11 cellular contexts compared by ENCODE assay signal in the genomic region with DNA sequence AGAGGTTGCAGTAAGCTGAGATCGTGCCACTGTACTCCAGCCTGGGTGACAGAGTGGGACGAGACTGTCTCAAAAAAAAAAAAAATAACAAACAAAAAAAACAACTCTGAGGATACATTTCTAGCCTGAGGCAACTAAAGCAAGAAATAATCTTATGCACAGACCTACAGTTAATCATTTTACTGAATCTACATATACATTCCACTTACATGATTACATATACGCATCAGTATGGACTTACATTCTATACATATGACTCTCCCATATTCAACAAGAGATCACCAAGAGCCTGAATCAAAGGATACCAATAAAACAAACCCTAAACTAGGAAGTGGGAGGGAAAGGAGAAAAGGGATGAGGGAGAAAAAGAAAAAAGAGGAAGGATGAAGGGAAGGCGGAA. TPM values are rescaled to one million over a fixed set of nuclear protein-coding genes. Genes with fewer than 3 reads are reported as not detected.
DNase-seq lines count a peak whose midpoint lies in the region; FAIRE-seq and TF ChIP-seq lines count a peak whose summit lies in the region.
"Had no signal": no experiment of that assay in that cellular context is flagged by ENCODE, and none has a peak within 500 bp of the region (broad histone marks: within the 10 kb centered on the region; RNA-seq: fewer than 3 reads in every experiment).

No MANE protein-coding gene starts in this region.

- H2BK120ac ChIP-seq in neuronal stem cell (ENCODE audit: low read depth, low read length), result no peak overlapping the region

- no peaks in the 10 kb centered on the region for H4K20me1 ChIP-seq in OCI-LY1 (ENCODE audit: insufficient read depth, low read length)

- no peak overlapping the region for H2AK5ac ChIP-seq in neuronal stem cell (ENCODE audit: low read depth, low read length)

- H3K4me2 ChIP-seq in OCI-LY1 (ENCODE audit: low read length), result peak overlapping the region; percentile 94
- peak overlapping the region; percentile 94 for H3K4me2 ChIP-seq in neuronal stem cell (ENCODE audit: insufficient read depth, low read length, poor library complexity, severe bottlenecking)

- no peak for TF ChIP-seq CTCF in GM12864 (IDR thresholded peaks at IDR 0.05; ENCODE audit: low read depth, low read length, missing control alignments)
- TF ChIP-seq CTCF in OCI-LY1 (IDR thresholded peaks at IDR 0.05; ENCODE audit: low read length), result no peak
- TF ChIP-seq CTCF in dorsolateral prefrontal cortex (IDR thresholded peaks at IDR 0.05 in 54 of 56, conservative IDR thresholded peaks at IDR 0.05 in 2 of 56; ENCODE audit: low read depth in 1 of 56, partially characterized antibody in 56 of 56), result no peak
- TF ChIP-seq CTCF in spleen (IDR thresholded peaks at IDR 0.05 in 8 of 11, conservative IDR thresholded peaks at IDR 0.05 in 3 of 11), result no peak

- no peak overlapping the region for H3K18ac ChIP-seq in neuronal stem cell (ENCODE audit: low read length)

- H3K4me3 ChIP-seq in GM12864 (ENCODE audit: low read depth, low read length), result peak overlapping the region; percentile 77
- H3K4me3 ChIP-seq in OCI-LY1 (ENCODE audit: low read depth, low read length, poor library complexity, severe bottlenecking), result peak overlapping the region; percentile 84
- peak overlapping the region in 37 of 59 donors; percentile 64 to 99 (median 87) for H3K4me3 ChIP-seq in dorsolateral prefrontal cortex
- peak overlapping the region in 1 of 2 donors; percentile 84 for H3K4me3 ChIP-seq in neuronal stem cell (ENCODE audit: low read length in 2 of 2)
- peak overlapping the region in 4 of 8 donors; percentile 76 to 86 (median 83) for H3K4me3 ChIP-seq in spleen

- H3K79me2 ChIP-seq in OCI-LY1 (ENCODE audit: insufficient read depth, low read length), result peaks cover 12% of the 10 kb centered on the region

- H2BK15ac ChIP-seq in neuronal stem cell (ENCODE audit: low read length), result no peak overlapping the region

- peaks cover 25% of the 10 kb centered on the region for H3K4me1 ChIP-seq in OCI-LY1 (ENCODE audit: insufficient read depth, low read length, severe bottlenecking)
- peaks cover 5 to 8% of the 10 kb centered on the region in 2 donors for H3K4me1 ChIP-seq in neuronal stem cell (ENCODE audit: control insufficient read depth in 2 of 2, insufficient read depth in 1 of 2, low read depth in 1 of 2, low read length in 2 of 2)
- H3K4me1 ChIP-seq in spleen, result peaks cover 11 to 39% (median 21%) of the 10 kb centered on the region in 6 donors

- no peak overlapping the region for H3K4ac ChIP-seq in neuronal stem cell (ENCODE audit: low read length)

- peaks cover 6% of the 10 kb centered on the region for H3K79me1 ChIP-seq in neuronal stem cell (ENCODE audit: low read depth, low read length)

- H3K9ac ChIP-seq in OCI-LY1 (ENCODE audit: low read length), result no peak overlapping the region; the same call in 1 of the 2 replicates
- no peak overlapping the region for H3K9ac ChIP-seq in neuronal stem cell (ENCODE audit: low read depth, low read length, poor library complexity)

- H3K23ac ChIP-seq in neuronal stem cell (ENCODE audit: low read depth, low read length, poor library complexity), result no peak overlapping the region

- no peaks in the 10 kb centered on the region for H3F3A ChIP-seq in OCI-LY1 (ENCODE audit: insufficient read depth, low read length)

- H3K14ac ChIP-seq in neuronal stem cell (ENCODE audit: low read length), result no peak overlapping the region

- no peak overlapping the region for H3K27ac ChIP-seq in OCI-LY1 (ENCODE audit: low read depth, low read length, poor library complexity, severe bottlenecking)
- H3K27ac ChIP-seq in dorsolateral prefrontal cortex, result no peak overlapping the region
- no peak overlapping the region for H3K27ac ChIP-seq in neuronal stem cell (replicated peaks; ENCODE audit: low read length)
- no peak overlapping the region for H3K27ac ChIP-seq in spleen

- no peak overlapping the region for H4K8ac ChIP-seq in neuronal stem cell (ENCODE audit: low read depth, low read length)

- peaks cover 39% of the 10 kb centered on the region for H3K36me3 ChIP-seq in OCI-LY1 (ENCODE audit: insufficient read depth, low read length)
- peaks cover 9 to 72% of the 10 kb centered on the region in 2 donors for H3K36me3 ChIP-seq in neuronal stem cell (replicated peaks in 1 of 2; ENCODE audit: control insufficient read depth in 2 of 2, insufficient read depth in 2 of 2, low read length in 2 of 2)
- peaks cover 0 to 36% (median 0%) of the 10 kb centered on the region in 6 donors for H3K36me3 ChIP-seq in spleen

- no peak overlapping the region for H2BK12ac ChIP-seq in neuronal stem cell (ENCODE audit: low read length)

- H3K27me3 ChIP-seq in OCI-LY1 (ENCODE audit: insufficient read depth, low read length) (no peaks in the 10 kb centered on the region), dorsolateral prefrontal cortex (no peaks in the 10 kb centered on the region), neuronal stem cell (ENCODE audit: control insufficient read depth in 3 of 3, insufficient read depth in 3 of 3, low read depth in 1 of 3, low read length in 3 of 3) (no peaks in the 10 kb centered on the region), spleen (replicated peaks in 1 of 7) (no peaks in the 10 kb centered on the region)
- H3K27me3 ChIP-seq: esophagus muscularis mucosa had no signal

- H3K9me3 ChIP-seq in OCI-LY1 (ENCODE audit: low read length) (no peaks in the 10 kb centered on the region), neuronal stem cell (replicated peaks in 1 of 2; ENCODE audit: control insufficient read depth in 2 of 2, insufficient read depth in 1 of 2, low read depth in 1 of 2, low read length in 2 of 2) (peaks cover 0 to 22% of the 10 kb centered on the region in 2 donors), spleen (no peaks in the 10 kb centered on the region)
- H3K9me3 ChIP-seq: esophagus muscularis mucosa had no signal

- no CpG with 5 or more reads among the region's 4 CpGs for WGBS in neuronal stem cell (ENCODE audit: extremely low coverage in 2 of 2, insufficient read length in 2 of 2, insufficient replicate concordance in 1 of 2), 2 donors
- 81 to 96% (median 89%) methylated on average over 4 of the region's 4 CpGs for WGBS in spleen, 5 donors

- FAIRE-seq in frontal cortex (lab: Jason Lieb, UNC), result no peak

- TF ChIP-seq POLR2A in spleen (IDR thresholded peaks at IDR 0.05), result no peak

- no peaks in the 10 kb centered on the region for H3K9me2 ChIP-seq in OCI-LY1 (ENCODE audit: low read depth, low read length)

- no peak for DNase-seq in GM12864 (ENCODE audit: low read depth)
- DNase-seq in dorsolateral prefrontal cortex, result no peak
- no peak for DNase-seq in neuronal stem cell (ENCODE audit: low spot score)
- no peak for DNase-seq in NK-92 (lab: John Stamatoyannopoulos, UW; ENCODE audit: unreplicated experiment)
- DNase-seq in spleen, result no peak
- no peak for DNase-seq in nucleus accumbens (lab: John Stamatoyannopoulos, UW)
- no peak for DNase-seq in frontal cortex (ENCODE audit: low spot score in 2 of 2)
- DNase-seq: NCI-H2081 treated with DMSO at 0.1 percent for 48 hours, posterior cingulate gyrus had no signal

- no peak overlapping the region for H2BK5ac ChIP-seq in neuronal stem cell (ENCODE audit: low read length)

- no peak overlapping the region for H4K91ac ChIP-seq in neuronal stem cell (ENCODE audit: low read depth, low read length, poor library complexity)

- H2AFZ ChIP-seq in OCI-LY1 (ENCODE audit: low read length), result no peak overlapping the region
- no peak overlapping the region for H2AFZ ChIP-seq in neuronal stem cell (ENCODE audit: low read length)

- intact Hi-C loops in dorsolateral prefrontal cortex (cut with DNase I), result loop anchor here (5.0 kb wide), 3 partner anchors 49 to 284 kb away; partner anchors contain the start of genes KCTD21 (in 1 of the 2) and USP35 (in 1 of the 2)
- intact Hi-C loops in spleen (cut with DNase I; ENCODE audit: low total_unique reads), result no loop called here

RNA-seq across cellular contexts. Expression of gene ALG8, which starts 1.1 kb away (rescaled TPM):
- total RNA-seq in dorsolateral prefrontal cortex (10 to 100 TPM; 22.3 to 55.7 (median 33.7) TPM), spleen (10 to 100 TPM; 17.4 to 35.7 (median 29.3) TPM), frontal cortex (54.2 TPM)
- polyA plus RNA-seq in neuronal stem cell (2013, experiment 1 of 2), result 67.7 TPM
- polyA plus RNA-seq in neuronal stem cell (2013, experiment 2 of 2), result 67.9 TPM
- polyA plus RNA-seq in spleen, result 10 to 100 TPM; 30.7 to 34.0 (median 32.7) TPM

RNA-seq across cellular contexts. Expression of gene KCTD21, which starts 50.1 kb away (rescaled TPM):
- total RNA-seq in dorsolateral prefrontal cortex, result 10 to 100 TPM in 118 of 120 experiments, 1 to 10 TPM in 2; 8.7 to 23.5 (median 15.9) TPM
- 2.4 TPM for polyA plus RNA-seq in neuronal stem cell (2013, experiment 1 of 2)
- polyA plus RNA-seq in neuronal stem cell (2013, experiment 2 of 2), result 2.6 TPM
- total RNA-seq in spleen, result 10 to 100 TPM in 2 of 7 donors, 1 to 10 TPM in 5; 6.0 to 13.6 (median 7.2) TPM
- polyA plus RNA-seq in spleen, result 1 to 10 TPM; 1.2 to 3.4 (median 1.4) TPM
- 4.5 TPM for total RNA-seq in frontal cortex

RNA-seq across cellular contexts. Expression of gene USP35, which starts 50.4 kb away (rescaled TPM):
- total RNA-seq in dorsolateral prefrontal cortex (10 to 100 TPM; 13.0 to 38.4 (median 25.1) TPM), spleen (1 to 10 TPM; 5.6 to 9.5 (median 6.5) TPM), frontal cortex (12.2 TPM)
- polyA plus RNA-seq in neuronal stem cell (2013, experiment 1 of 2), result 4.6 TPM
- polyA plus RNA-seq in neuronal stem cell (2013, experiment 2 of 2), result 4.7 TPM
- polyA plus RNA-seq in spleen, result 1 to 10 TPM; 1.6 to 6.5 (median 1.6) TPM

RNA-seq across cellular contexts. Expression of gene NDUFC2, which starts 58.6 kb away (rescaled TPM):
- total RNA-seq in dorsolateral prefrontal cortex (100 to 1,000 TPM in 119 of 120 experiments, 10 to 100 TPM in 1; 96.0 to 258 (median 182) TPM), spleen (100 to 1,000 TPM in 2 of 7 donors, 10 to 100 TPM in 5; 44.1 to 113 (median 94.7) TPM), frontal cortex (88.9 TPM)
- 290 TPM for polyA plus RNA-seq in neuronal stem cell (2013, experiment 1 of 2)
- 288 TPM for polyA plus RNA-seq in neuronal stem cell (2013, experiment 2 of 2)
- polyA plus RNA-seq in spleen, result 100 to 1,000 TPM in 2 of 3 donors, 10 to 100 TPM in 1; 60.7 to 135 (median 100) TPM
